In the genomic region with DNA sequence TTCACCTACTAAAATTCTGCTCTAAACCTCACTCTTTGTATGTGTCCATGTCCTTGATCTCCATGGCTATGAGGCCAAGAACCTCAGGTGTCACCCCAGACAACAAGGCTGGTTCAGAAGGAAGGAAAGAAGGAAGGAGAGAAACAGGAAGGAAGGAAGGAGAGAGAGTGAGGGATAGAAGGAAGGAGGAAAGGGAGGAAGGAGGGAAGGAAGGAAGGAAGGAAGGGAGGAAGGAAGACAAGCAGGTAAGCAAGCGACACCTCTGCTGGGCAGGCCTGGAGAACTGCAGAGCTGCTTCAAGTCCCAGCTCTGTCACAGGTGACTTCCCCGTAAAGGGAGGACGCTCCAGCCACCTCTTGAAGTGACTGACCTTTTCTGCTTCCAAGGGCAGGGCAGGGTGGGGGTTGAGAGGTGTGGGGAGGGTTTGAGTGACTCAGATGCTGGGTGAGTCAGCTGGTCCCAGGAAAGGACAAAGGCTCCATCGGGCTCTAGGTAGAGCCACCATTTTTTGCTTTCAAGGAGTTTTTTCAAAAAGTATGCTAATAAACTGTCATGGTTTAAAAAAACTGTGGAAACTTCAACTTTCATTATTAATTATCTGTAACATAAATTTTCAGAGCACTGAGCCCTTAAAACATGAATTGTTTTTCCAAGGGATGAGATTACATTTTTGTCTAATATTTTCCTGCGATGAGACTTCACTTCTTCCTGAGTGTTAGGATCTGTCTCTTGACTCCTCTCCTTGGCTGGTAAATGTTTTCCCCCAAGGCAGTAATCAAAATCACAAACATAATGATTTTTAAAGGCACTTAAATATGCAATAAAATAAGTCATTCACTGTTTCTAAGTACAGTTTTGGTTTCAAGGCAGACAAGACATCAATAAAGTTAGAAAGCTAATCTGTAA, we compare ENCODE assay signal across 28 cellular contexts.
DNase-seq lines count a peak whose midpoint lies in the region; FAIRE-seq and TF ChIP-seq lines count a peak whose summit lies in the region.
"Had no signal": no experiment of that assay in that cellular context is flagged by ENCODE, and none has a peak within 500 bp of the region (broad histone marks: within the 10 kb centered on the region; RNA-seq: fewer than 3 reads in every experiment).

No MANE protein-coding gene starts in this region.

- H3K4me2 ChIP-seq in OCI-LY7 (ENCODE audit: low read length) = no peak overlapping the region
- H3K4me2 ChIP-seq: PC-9 had no signal

- H3K9me3 ChIP-seq in SK-N-MC (ENCODE audit: low read depth, low read length) (peaks cover 6% of the 10 kb centered on the region; the same call in 1 of the 2 replicates), small intestine (ENCODE audit: control insufficient read depth, low read depth) (no peaks in the 10 kb centered on the region), OCI-LY7 (ENCODE audit: low read length) (no peaks in the 10 kb centered on the region)
- H3K9me3 ChIP-seq: SJCRH30 had no signal

- WGBS in small intestine, 3 donors = 62 to 69% (median 64%) methylated on average over 5 of the region's 5 CpGs

- H3K36me3 ChIP-seq in SK-N-MC (ENCODE audit: insufficient read depth, low read length) (peaks cover 3% of the 10 kb centered on the region; the same call in 1 of the 2 replicates), small intestine (ENCODE audit: control insufficient read depth in 2 of 2, insufficient read depth in 2 of 2, low read length in 2 of 2) (no peaks in the 10 kb centered on the region), OCI-LY7 (ENCODE audit: insufficient read depth, low read length) (no peaks in the 10 kb centered on the region)
- H3K36me3 ChIP-seq: SJCRH30 had no signal

- H3K27me3 ChIP-seq in small intestine (ENCODE audit: control insufficient read depth in 2 of 2, insufficient read depth in 2 of 2, low read length in 2 of 2) = no peaks in the 10 kb centered on the region
- H3K27me3 ChIP-seq: SJCRH30 had no signal

- no TSS peak for BruUV-seq in OCI-LY7 (replicated peaks; lab: Mats Ljungman, UMichigan)

- DNase-seq in DMS53 (lab: John Stamatoyannopoulos, UW) (peak; percentile 92), SK-N-MC (ENCODE audit: low read depth, low spot score) (peak; percentile 93), kidney tubule cell (ENCODE audit: low spot score) (peak; percentile 19), small intestine (peak; percentile 2), OCI-LY7 (ENCODE audit: low spot score) (no peak), DMS79 (lab: John Stamatoyannopoulos, UW) (no peak), AML-193 (lab: John Stamatoyannopoulos, UW) (no peak), NCI-H2196 (lab: John Stamatoyannopoulos, UW; ENCODE audit: unreplicated experiment) (no peak)
- DNase-seq: GF-D8; GOT3; HCEC 1CT; Kasumi-1; MV-4-11; NCI-H1105; NCI-H1436 treated with DMSO at 0.1 percent for 48 hours; NCI-H187 treated with DMSO at 0.1 percent for 48 hours; NCI-H2107; NCI-H446; NCI-H524 treated with DMSO at 0.1 percent for 48 hours; NCI-H82; NK-92 treated with Interleukin-12 subunit alpha and Interleukin-12 subunit beta, amount 100 ng/mL, for 24 hours; PC-9; SJCRH30 had no signal

- no peaks in the 10 kb centered on the region; the same call in 1 of the 2 replicates for H3K9me2 ChIP-seq in OCI-LY7 (ENCODE audit: insufficient read depth, low read length)

- H3K9ac ChIP-seq in SK-N-MC (ENCODE audit: insufficient read length) = peak overlapping the region; percentile 49

- H4K20me1 ChIP-seq in OCI-LY7 (ENCODE audit: insufficient read depth, low read length) = no peaks in the 10 kb centered on the region

- H3K4me3 ChIP-seq in SK-N-MC = peak overlapping the region; percentile 64
- no peak overlapping the region for H3K4me3 ChIP-seq in small intestine (ENCODE audit: low read depth in 1 of 2, low read length in 2 of 2)
- no peak overlapping the region for H3K4me3 ChIP-seq in OCI-LY7 (ENCODE audit: low read depth, low read length, poor library complexity, severe bottlenecking)
- H3K4me3 ChIP-seq: K562, PC-9, SJCRH30 had no signal

- H3K27ac ChIP-seq in SK-N-MC (peak overlapping the region; percentile 97), small intestine (ENCODE audit: low read depth in 1 of 2, low read length in 1 of 2) (no peak overlapping the region), OCI-LY7 (ENCODE audit: low read depth, low read length, poor library complexity, severe bottlenecking) (no peak overlapping the region)
- H3K27ac ChIP-seq: 22Rv1, PC-9, SJCRH30 had no signal

- FAIRE-seq in small intestine (lab: Jason Lieb, UNC) = no peak
- FAIRE-seq: D721Med, GM12891, HTR-8/SVneo, K562 had no signal

- no peaks in the 10 kb centered on the region for H3K79me2 ChIP-seq in OCI-LY7 (ENCODE audit: insufficient read depth, low read depth, low read length)

- no peak for TF ChIP-seq CTCF in OCI-LY7 (conservative IDR thresholded peaks at IDR 0.05; ENCODE audit: low read length)

- H3K4me1 ChIP-seq in small intestine (ENCODE audit: control insufficient read depth in 2 of 2, insufficient read depth in 1 of 2, low read depth in 1 of 2, low read length in 1 of 2) (no peaks in the 10 kb centered on the region), OCI-LY7 (ENCODE audit: insufficient read depth, low read length, poor library complexity, severe bottlenecking) (no peaks in the 10 kb centered on the region)
- H3K4me1 ChIP-seq: SJCRH30 had no signal

- intact Hi-C loops in OCI-LY7 (cut with micrococcal nuclease; ENCODE audit: unreplicated experiment) = no loop called here

- CTCF ChIA-PET in OCI-LY7 (lab: Charles Lee; ENCODE audit: unreplicated experiment) = no interaction called here

- H2AFZ ChIP-seq in OCI-LY7 (ENCODE audit: low read length) = no peak overlapping the region
- H2AFZ ChIP-seq: PC-9 had no signal

- POLR2A ChIA-PET in OCI-LY7 (lab: Charles Lee) = interaction anchor here (0.8 to 0.9 kb wide), 2 partner anchors 17 to 225 kb away, joined by 3 read pairs; partner anchors contain the start of gene ARHGAP28

Comparison
In these comparisons a context has a peak if more than half of its experiments do, and no peak if none do; other contexts are left out.
1. DNase-seq: peak in DMS53 (single experiment), SK-N-MC (single experiment), kidney tubule cell (single experiment) and small intestine (single experiment); none in OCI-LY7 (single experiment), DMS79 (single experiment), AML-193 (0 of 2) and NCI-H2196 (single experiment).